In the genomic region with DNA sequence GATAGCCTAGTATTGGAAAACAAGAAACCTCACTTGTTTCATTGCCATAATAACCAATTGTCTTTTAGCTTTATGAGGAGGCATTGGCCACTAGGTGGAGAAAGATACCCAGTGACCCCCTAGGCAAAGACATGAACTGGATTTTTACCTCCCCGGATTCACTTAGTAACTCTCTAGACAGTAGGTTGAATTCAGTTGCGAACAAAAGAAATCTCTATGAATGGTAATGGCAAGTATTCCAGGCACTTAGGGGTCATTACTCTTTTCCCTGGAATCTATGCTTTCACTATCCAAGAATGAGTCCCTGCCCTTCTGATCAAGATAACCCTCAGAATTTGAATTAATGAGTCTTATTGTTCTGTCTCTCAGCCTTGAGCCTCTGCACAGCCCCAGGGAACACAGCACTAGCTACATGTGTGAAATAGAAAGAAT, we compare ENCODE assay signal across 8 cellular contexts. TPM values are rescaled to one million over a fixed set of nuclear protein-coding genes. Genes with fewer than 3 reads are reported as not detected.
DNase-seq lines count a peak whose midpoint lies in the region; ATAC-seq and TF ChIP-seq lines count a peak whose summit lies in the region.

No MANE protein-coding gene starts in this region.

- no peaks in the 10 kb centered on the region for H3K9me3 ChIP-seq in transverse colon

- in situ Hi-C loops in GM13977 (cut with MboI; ENCODE audit: low pct_unique_long_range_greater_than_20kb, low sequenced_read_pairs, unreplicated experiment), result no loop called here
- in situ Hi-C loops in astrocyte of the cerebellum (cut with HindIII; ENCODE audit: low sequenced_read_pairs), result no loop called here
- in situ Hi-C loops in transverse colon (cut with MboI; ENCODE audit: low pct_ligation_motif_present in 1 of 4, low pct_unique_long_range_greater_than_20kb in 1 of 4, low sequenced_read_pairs in 3 of 4), result loop anchor here in 2 of 4 donors (10.0 kb wide), 1 partner anchor 100 kb away; no protein-coding TSS in a partner anchor

- H3K4me3 ChIP-seq in astrocyte of the cerebellum (ENCODE audit: low read depth, low read length) (no peak overlapping the region), transverse colon (no peak overlapping the region)

- no peaks in the 10 kb centered on the region for H3K4me1 Mint-ChIP-seq in activated T-helper 2 cell treated with anti-CD3 and anti-CD28 coated beads, Interferon-gamma antibody, Interleukin-2, Interleukin-4, amounts not matched to agents 10 μg/mL and 5 μg/mL and 100 μg/mL, durations not matched to agents 14 hours and 24 hours and 36 hours (ENCODE audit: low read depth)

- WGBS in transverse colon (ENCODE audit: low coverage in 1 of 2), 2 donors, result 17 to 33% methylated on average over 2 of the region's 2 CpGs

- H3K9me3 Mint-ChIP-seq in activated T-helper 2 cell treated with anti-CD3 and anti-CD28 coated beads, Interferon-gamma antibody, Interleukin-2, Interleukin-4, amounts not matched to agents 10 μg/mL and 5 μg/mL and 100 μg/mL, durations not matched to agents 14 hours and 24 hours and 36 hours, result no peaks in the 10 kb centered on the region

- TF ChIP-seq CTCF in GM13977 (IDR thresholded peaks at IDR 0.05; ENCODE audit: extremely low read depth, insufficient read depth, missing control alignments) (peak; percentile 24), astrocyte of the cerebellum (IDR thresholded peaks at IDR 0.05; ENCODE audit: low read depth, low read length, missing control alignments) (peak; percentile 70), transverse colon (IDR thresholded peaks at IDR 0.05) (peak; percentile 35 to 53 (median 44))

- H3K27ac ChIP-seq in transverse colon, result no peak overlapping the region

- H3K4me1 ChIP-seq in transverse colon, result no peaks in the 10 kb centered on the region

- no peaks in the 10 kb centered on the region for H3K27me3 Mint-ChIP-seq in activated T-helper 2 cell treated with anti-CD3 and anti-CD28 coated beads, Interferon-gamma antibody, Interleukin-2, Interleukin-4, amounts not matched to agents 10 μg/mL and 5 μg/mL and 100 μg/mL, durations not matched to agents 14 hours and 24 hours and 36 hours (ENCODE audit: low read depth)

- ATAC-seq in HG02678 (IDR thresholded peaks at IDR 0.05; ENCODE audit: unreplicated experiment), result no peak

- H3K27ac Mint-ChIP-seq in activated T-helper 2 cell treated with anti-CD3 and anti-CD28 coated beads, Interferon-gamma antibody, Interleukin-2, Interleukin-4, amounts not matched to agents 10 μg/mL and 5 μg/mL and 100 μg/mL, durations not matched to agents 14 hours and 24 hours and 36 hours, result no peak overlapping the region

- intact Hi-C loops in transverse colon (cut with DNase I; ENCODE audit: low total_unique reads), result loop anchor here (2.0 kb wide), 1 partner anchor 102 kb away; no protein-coding TSS in a partner anchor
- intact Hi-C loops in activated T-helper 2 cell treated with anti-CD3 and anti-CD28 coated beads, Interferon-gamma antibody, Interleukin-2, Interleukin-4, amounts not matched to agents 10 μg/mL and 5 μg/mL and 100 μg/mL, durations not matched to agents 14 hours and 24 hours and 36 hours (cut with micrococcal nuclease), result loop anchor here (5.0 kb wide), 1 partner anchor 103 kb away; no protein-coding TSS in a partner anchor

- H3K4me3 Mint-ChIP-seq in activated T-helper 2 cell treated with anti-CD3 and anti-CD28 coated beads, Interferon-gamma antibody, Interleukin-2, Interleukin-4, amounts not matched to agents 10 μg/mL and 5 μg/mL and 100 μg/mL, durations not matched to agents 14 hours and 24 hours and 36 hours (ENCODE audit: low read depth), result no peak overlapping the region

- TF ChIP-seq POLR2A in transverse colon (IDR thresholded peaks at IDR 0.05), result no peak

- H3K27me3 ChIP-seq in transverse colon, result no peaks in the 10 kb centered on the region

- no peak for TF ChIP-seq EP300 in transverse colon (IDR thresholded peaks at IDR 0.05; ENCODE audit: low read depth)

- no peaks in the 10 kb centered on the region for H3K36me3 Mint-ChIP-seq in activated T-helper 2 cell treated with anti-CD3 and anti-CD28 coated beads, Interferon-gamma antibody, Interleukin-2, Interleukin-4, amounts not matched to agents 10 μg/mL and 5 μg/mL and 100 μg/mL, durations not matched to agents 14 hours and 24 hours and 36 hours (ENCODE audit: low read depth)

- no peaks in the 10 kb centered on the region for H3K36me3 ChIP-seq in transverse colon

- DNase-seq in GM13977 (ENCODE audit: low spot score) (peak; percentile 20), NCI-H2029 treated with DMSO at 0.1 percent for 48 hours (lab: John Stamatoyannopoulos, UW) (peak; percentile 2), astrocyte of the cerebellum (ENCODE audit: low read depth) (peak; percentile 73), iPS-NIHi11 (ENCODE audit: low spot score) (peak; percentile 52), transverse colon (no peak)
- no peak for DNase-seq in stimulated activated CD4-positive, alpha-beta T cell treated with anti-CD3 and anti-CD28 coated beads, Interleukin-15, amount 100 ng/mL, for 24 hours
- DNase-seq in activated T-helper 2 cell treated with anti-CD3 and anti-CD28 coated beads, Interferon-gamma antibody, Interleukin-2, Interleukin-4, amounts not matched to agents 10 μg/mL and 5 μg/mL and 100 μg/mL, durations not matched to agents 14 hours and 24 hours and 36 hours (ENCODE audit: low spot score), result no peak

RNA-seq across cellular contexts. Expression of gene RHOJ, which starts 29.5 kb away (rescaled TPM):
- total RNA-seq in transverse colon, result 10 to 100 TPM in 2 of 4 donors, 1 to 10 TPM in 2; 2.9 to 23.7 (median 12.7) TPM
- total RNA-seq in activated T-helper 2 cell treated with anti-CD3 and anti-CD28 coated beads, Interferon-gamma antibody, Interleukin-2, Interleukin-4, amounts not matched to agents 10 μg/mL and 5 μg/mL and 100 μg/mL, durations not matched to agents 14 hours and 24 hours and 36 hours, result not detected in 2 replicates

Comparison
In these comparisons a context has a peak if more than half of its experiments do, and no peak if none do; other contexts are left out.
1. DNase-seq: peak in GM13977 (single experiment), NCI-H2029 treated with DMSO at 0.1 percent for 48 hours (single experiment), astrocyte of the cerebellum (single experiment) and iPS-NIHi11 (single experiment); none in transverse colon (single experiment), stimulated activated CD4-positive, alpha-beta T cell treated with anti-CD3 and anti-CD28 coated beads, Interleukin-15, amount 100 ng/mL, for 24 hours (single experiment) and activated T-helper 2 cell treated with anti-CD3 and anti-CD28 coated beads, Interferon-gamma antibody, Interleukin-2, Interleukin-4, amounts not matched to agents 10 μg/mL and 5 μg/mL and 100 μg/mL, durations not matched to agents 14 hours and 24 hours and 36 hours (single experiment).
2. Peak in every context shown above with its lines, with median percentiles within 50 percentile points of each other: CTCF ChIP-seq.